In the genomic region with DNA sequence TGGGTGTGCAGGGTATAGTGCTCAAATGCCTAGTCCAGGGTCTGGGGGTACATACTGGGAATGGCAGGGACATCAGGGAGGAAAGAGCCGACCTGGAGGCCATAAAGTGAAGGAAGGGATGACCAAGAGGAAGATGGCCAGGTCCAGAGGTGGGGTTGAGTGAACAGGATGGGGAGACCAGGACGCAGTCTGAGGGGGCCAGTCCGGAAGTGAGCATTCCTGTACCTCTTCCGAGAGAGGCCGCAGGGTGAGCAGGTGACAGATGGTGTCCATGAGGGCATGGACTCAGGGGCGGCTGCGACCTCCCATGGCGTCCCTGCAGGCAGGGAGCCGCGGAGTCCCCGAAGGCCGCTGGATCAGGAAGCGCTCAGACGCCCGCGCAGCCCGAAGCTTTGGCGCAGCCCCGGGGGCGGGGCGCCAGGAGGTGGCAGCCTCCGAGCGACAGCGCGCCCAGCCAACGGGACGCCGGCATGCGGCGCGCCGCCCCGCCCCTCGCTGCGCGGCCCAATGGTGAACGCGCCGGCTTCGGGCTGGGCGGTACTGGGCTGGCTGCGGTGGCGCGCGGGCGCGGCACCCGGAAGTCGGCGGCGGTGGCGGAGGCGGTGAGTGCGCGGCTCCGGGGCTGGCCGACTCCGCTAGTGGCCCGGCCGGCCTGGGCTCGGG, we compare ENCODE assay signal across 8 cellular contexts. TPM values are rescaled to one million over a fixed set of nuclear protein-coding genes. Genes with fewer than 3 reads are reported as not detected.
DNase-seq lines count a peak whose midpoint lies in the region; ATAC-seq lines count a peak whose summit lies in the region.

A gene with protein sequence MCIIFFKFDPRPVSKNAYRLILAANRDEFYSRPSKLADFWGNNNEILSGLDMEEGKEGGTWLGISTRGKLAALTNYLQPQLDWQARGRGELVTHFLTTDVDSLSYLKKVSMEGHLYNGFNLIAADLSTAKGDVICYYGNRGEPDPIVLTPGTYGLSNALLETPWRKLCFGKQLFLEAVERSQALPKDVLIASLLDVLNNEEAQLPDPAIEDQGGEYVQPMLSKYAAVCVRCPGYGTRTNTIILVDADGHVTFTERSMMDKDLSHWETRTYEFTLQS (plus strand): TSS at position 578 of the 663 bp plus-strand sequence. CDS start 15,689 bp downstream, outside the sequence.

- peak; percentile 72 for ATAC-seq in GM19023 (IDR thresholded peaks at IDR 0.05; ENCODE audit: unreplicated experiment)
- ATAC-seq in HG03342 (IDR thresholded peaks at IDR 0.05; ENCODE audit: unreplicated experiment) = peak; percentile 69

- peak; percentile 99 for DNase-seq in AG08395 (ENCODE audit: low spot score)
- DNase-seq in NCI-H510A (lab: John Stamatoyannopoulos, UW) = peak; percentile 69
- peak; percentile 91 for DNase-seq in activated CD4-positive, alpha-beta T cell treated with anti-CD3 and anti-CD28 coated beads for 1 hour
- DNase-seq in cerebellum (ENCODE audit: low spot score) = peak; percentile 98
- peak; percentile 84 for DNase-seq in kidney glomerular epithelial cell (lab: John Stamatoyannopoulos, UW)
- DNase-seq in stimulated activated CD4-positive, alpha-beta T cell treated with anti-CD3 and anti-CD28 coated beads, Interleukin-15, amount 100 ng/mL, for 48 hours (ENCODE audit: low read depth in 2 of 2) = peak; percentile 79 to 91

RNA-seq across cellular contexts. Expression of the gene that starts here (rescaled TPM):
- total RNA-seq in cerebellum = 12.4 TPM

Comparison
In these comparisons a context has a peak if more than half of its experiments do, and no peak if none do; other contexts are left out.
1. Peak in every context shown above with its lines: DNase-seq and ATAC-seq.